Comparison of ENCODE assay signal across 12 cellular contexts in genomic region chr7:50264908-50265307, GRCh38. TPM values are rescaled to one million over a fixed set of nuclear protein-coding genes. Genes with fewer than 3 reads are reported as not detected.
DNase-seq lines count a peak whose midpoint lies in the region; ATAC-seq, FAIRE-seq and TF ChIP-seq lines count a peak whose summit lies in the region.
"Had no signal": no experiment of that assay in that cellular context is flagged by ENCODE, and none has a peak within 500 bp of the region (broad histone marks: within the 10 kb centered on the region; RNA-seq: fewer than 3 reads in every experiment).

No MANE protein-coding gene starts in this region.

- H4K20me1 ChIP-seq in HepG2 (ENCODE audit: insufficient read depth, low read length), result no peaks in the 10 kb centered on the region

- no peak overlapping the region for H3K4me3 ChIP-seq in HepG2 (replicated peaks in 1 of 3; ENCODE audit: insufficient read depth in 1 of 3, low read depth in 2 of 3, low read length in 3 of 3)

- ATAC-seq in stimulated activated naive CD8-positive, alpha-beta T cell treated with anti-CD3 and anti-CD28 coated beads, Interleukin-15, Interleukin-2, amounts not matched to agents 100 U/mL and 50 U/mL, for 24 hours, result peak; percentile 38
- no peak for ATAC-seq in HepG2

- CTCF ChIA-PET in activated naive CD4-positive, alpha-beta T cell treated with anti-CD3 and anti-CD28 coated beads, Interleukin-2, amount 10 ng/mL, durations not matched to agents 7 days and 5 days (lab: Charles Lee), result interaction anchor here (1.1 to 5.6 kb wide), 3 partner anchors 37 to 60 kb away, joined by 4 to 75 read pairs (median 4); no protein-coding TSS in a partner anchor
- CTCF ChIA-PET in HepG2 (lab: Yijun Ruan, JAX; ENCODE audit: low intra/inter-chr PET ratio, low total read pairs), result no interaction called here

- H3K27ac Mint-ChIP-seq in activated naive CD4-positive, alpha-beta T cell treated with anti-CD3 and anti-CD28 coated beads, Interleukin-2, amount 10 ng/mL, durations not matched to agents 7 days and 5 days, result peak overlapping the region; percentile 99
- H3K27ac Mint-ChIP-seq: endodermal cell had no signal

- peaks cover 8% of the 10 kb centered on the region for H3K36me3 Mint-ChIP-seq in activated naive CD4-positive, alpha-beta T cell treated with anti-CD3 and anti-CD28 coated beads, Interleukin-2, amount 10 ng/mL, durations not matched to agents 7 days and 5 days

- no peaks in the 10 kb centered on the region for H3K79me2 ChIP-seq in HepG2 (ENCODE audit: insufficient read depth, low read length)

- no peaks in the 10 kb centered on the region; a peak in 1 of 5 replicates for H3K27me3 ChIP-seq in HepG2 (ENCODE audit: control insufficient read depth in 1 of 2, insufficient read depth in 2 of 2, low read length in 2 of 2)

- TF ChIP-seq RAD21 in HepG2 (CRISPR knock-in tag; IDR thresholded peaks at IDR 0.05), result no peak

- H3K4me3 Mint-ChIP-seq in activated naive CD4-positive, alpha-beta T cell treated with anti-CD3 and anti-CD28 coated beads, Interleukin-2, amount 10 ng/mL, durations not matched to agents 7 days and 5 days, result peak overlapping the region; percentile 29
- H3K4me3 Mint-ChIP-seq: endodermal cell, neural crest cell had no signal

- intact Hi-C loops in HepG2 (cut with micrococcal nuclease; ENCODE audit: unreplicated experiment), result no loop called here

- H3K27ac ChIP-seq in HepG2 (ENCODE audit: extremely low read length, insufficient read depth, low read length) (no peak overlapping the region), caudate nucleus (ENCODE audit: low read depth, low read length) (no peak overlapping the region)

- no peaks in the 10 kb centered on the region for H3K36me3 ChIP-seq in HepG2 (replicated peaks in 1 of 2; ENCODE audit: control insufficient read depth in 1 of 2, insufficient read depth in 2 of 2, low read length in 2 of 2)

- H3K9ac ChIP-seq in HepG2 (ENCODE audit: insufficient read depth, low read depth, low read length), result no peak overlapping the region

- H3K9me3 Mint-ChIP-seq in activated naive CD4-positive, alpha-beta T cell treated with anti-CD3 and anti-CD28 coated beads, Interleukin-2, amount 10 ng/mL, durations not matched to agents 7 days and 5 days, result no peaks in the 10 kb centered on the region
- H3K9me3 Mint-ChIP-seq: endodermal cell, neural crest cell had no signal

- H3K4me2 ChIP-seq in HepG2 (ENCODE audit: low read depth, low read length), result no peak overlapping the region

- H3K4me1 Mint-ChIP-seq in activated naive CD4-positive, alpha-beta T cell treated with anti-CD3 and anti-CD28 coated beads, Interleukin-2, amount 10 ng/mL, durations not matched to agents 7 days and 5 days, result peaks cover 98% of the 10 kb centered on the region
- H3K4me1 Mint-ChIP-seq: endodermal cell, neural crest cell had no signal

- in situ Hi-C loops in HepG2 (cut with HindIII; ENCODE audit: extremely low pct_ligation_motif_present, low pct_unique_long_range_greater_than_20kb), result no loop called here

- WGBS in HepG2 (ENCODE audit: low lambda C conversion rate), result 2% methylated on average over 3 of the region's 3 CpGs

- no peaks in the 10 kb centered on the region for H3K9me3 ChIP-seq in HepG2 (ENCODE audit: low read length)

- DNase-seq in activated T-cell treated with anti-CD3 and anti-CD28 coated beads for 24 hours (ENCODE audit: low read depth), result peak; percentile 48
- DNase-seq in activated T-cell treated with anti-CD3 and anti-CD28 coated beads for 4 hours, result no peak
- DNase-seq in MV-4-11 (lab: John Stamatoyannopoulos, UW), result peak; percentile 28
- DNase-seq in activated naive CD4-positive, alpha-beta T cell treated with anti-CD3 and anti-CD28 coated beads, Interleukin-2, amount 10 ng/mL, durations not matched to agents 7 days and 5 days, result peak; percentile 51
- peak; percentile 48 for DNase-seq in stimulated activated naive CD8-positive, alpha-beta T cell treated with anti-CD3 and anti-CD28 coated beads, Interleukin-15, Interleukin-2, amounts not matched to agents 100 U/mL and 50 U/mL, for 24 hours
- no peak for DNase-seq in HepG2 (ENCODE audit: low spot score)
- no peak for DNase-seq in COLO829 (ENCODE audit: low spot score)
- DNase-seq in caudate nucleus (lab: John Stamatoyannopoulos, UW), result no peak
- DNase-seq: endodermal cell, NCI-H187, SHP77 had no signal

- no peak overlapping the region for H2AFZ ChIP-seq in HepG2 (ENCODE audit: low read length)

- BruUV-seq in HepG2 (replicated peaks; lab: Mats Ljungman, UMichigan), result no TSS peak

- H3K4me1 ChIP-seq in HepG2 (ENCODE audit: insufficient read depth, low read length), result no peaks in the 10 kb centered on the region

- FAIRE-seq in HepG2 (lab: Jason Lieb, UNC), result no peak

- TF ChIP-seq CTCF in HepG2 (CRISPR knock-in tag; IDR thresholded peaks at IDR 0.05), result no peak

- H3K27me3 Mint-ChIP-seq in activated naive CD4-positive, alpha-beta T cell treated with anti-CD3 and anti-CD28 coated beads, Interleukin-2, amount 10 ng/mL, durations not matched to agents 7 days and 5 days, result no peaks in the 10 kb centered on the region

- TF ChIP-seq POLR2A in HepG2 (IDR thresholded peaks at IDR 0.05; ENCODE audit: insufficient read depth in 1 of 2, low read depth in 2 of 2, low read length in 2 of 2), result no peak

- POLR2A ChIA-PET in HepG2 (lab: Yijun Ruan, JAX), result no interaction called here

- TF ChIP-seq EP300 in HepG2 (IDR thresholded peaks at IDR 0.05; ENCODE audit: low read depth in 2 of 2, low read length in 2 of 2), result no peak
- TF ChIP-seq EP300 in HepG2 (CRISPR knock-in tag; IDR thresholded peaks at IDR 0.05; ENCODE audit: borderline replicate concordance), result no peak

TF ChIP-seq in HepG2, 621 proteins besides CTCF, POLR2A, EP300 and RAD21 (continues in another document):
- TF ChIP-seq MEF2D (CRISPR knock-in tag; IDR thresholded peaks at IDR 0.05) (no peak), ZGPAT (CRISPR knock-in tag; IDR thresholded peaks at IDR 0.05) (no peak), SRF (IDR thresholded peaks at IDR 0.05; ENCODE audit: low read depth, low read length) (no peak), SP2 (CRISPR knock-in tag; IDR thresholded peaks at IDR 0.05) (no peak), RCOR2 (CRISPR knock-in tag; IDR thresholded peaks at IDR 0.05) (no peak), ZNF383 (CRISPR knock-in tag; IDR thresholded peaks at IDR 0.05; ENCODE audit: borderline replicate concordance) (no peak), POGK (CRISPR knock-in tag; conservative IDR thresholded peaks at IDR 0.05) (no peak)

RNA-seq across cellular contexts. Expression of gene IKZF1, which starts 39.6 kb away (rescaled TPM):
- total RNA-seq in HepG2 (2016; rRNA removed; fragmentation: Illumina TruSeq; extraction: Trizol), result not detected in 2 replicates
- not detected in 2 replicates for total RNA-seq in HepG2 (2016; cell fraction: cytosol; rRNA removed; fragmentation: Illumina TruSeq; extraction: Trizol; ENCODE audit: low read depth)
- total RNA-seq in HepG2 (2016; cell fraction: insoluble cytoplasmic fraction; rRNA removed; fragmentation: Illumina TruSeq; extraction: Trizol), result not detected in 2 replicates
- not detected in 2 replicates for total RNA-seq in HepG2 (2016; cell fraction: membrane; rRNA removed; fragmentation: Illumina TruSeq; extraction: Trizol)
- total RNA-seq in HepG2 (2016; cell fraction: nucleus; rRNA removed; fragmentation: Illumina TruSeq; extraction: Trizol), result not detected in 2 replicates
- not detected in 2 replicates for polyA plus RNA-seq in HepG2 (2011; rRNA removed)
- polyA plus RNA-seq in HepG2 (2011; cell fraction: cytosol; rRNA removed), result 0.01 TPM in 1 of 2 replicates, not detected in the other
- not detected in 2 replicates for polyA plus RNA-seq in HepG2 (2011; cell fraction: nucleus; rRNA removed)
- polyA plus RNA-seq in HepG2 (2012), result not detected in 2 replicates
- not detected in 2 replicates for polyA plus RNA-seq in HepG2 (2016; cell fraction: cytosol; fragmentation: Illumina TruSeq; extraction: Trizol; ENCODE audit: low read depth)
- polyA plus RNA-seq in HepG2 (2016; cell fraction: insoluble cytoplasmic fraction; fragmentation: Illumina TruSeq; extraction: Trizol; ENCODE audit: low read depth), result not detected in 2 replicates
- polyA plus RNA-seq in HepG2 (2016; cell fraction: membrane; fragmentation: Illumina TruSeq; extraction: Trizol; ENCODE audit: low read depth), result not detected in 2 replicates
- polyA plus RNA-seq in HepG2 (2016; cell fraction: nucleus; fragmentation: Illumina TruSeq; extraction: Trizol; ENCODE audit: insufficient read depth, low read depth), result not detected in 2 replicates
- polyA minus RNA-seq in HepG2 (2011; rRNA and poly(A)+ RNA removed; ENCODE audit: low replicate concordance), result 0.06 and 0.23 TPM in 2 replicates
- not detected in 2 replicates for polyA minus RNA-seq in HepG2 (2011; cell fraction: cytosol; rRNA and poly(A)+ RNA removed)
- not detected in 2 replicates for polyA minus RNA-seq in HepG2 (2011; cell fraction: nucleus; rRNA and poly(A)+ RNA removed)

Comparison
In these comparisons a context has a peak if more than half of its experiments do, and no peak if none do; other contexts are left out.
1. DNase-seq: peak in activated T-cell treated with anti-CD3 and anti-CD28 coated beads for 24 hours (single experiment), MV-4-11 (single experiment), activated naive CD4-positive, alpha-beta T cell treated with anti-CD3 and anti-CD28 coated beads, Interleukin-2, amount 10 ng/mL, durations not matched to agents 7 days and 5 days (single experiment) and stimulated activated naive CD8-positive, alpha-beta T cell treated with anti-CD3 and anti-CD28 coated beads, Interleukin-15, Interleukin-2, amounts not matched to agents 100 U/mL and 50 U/mL, for 24 hours (single experiment); none in activated T-cell treated with anti-CD3 and anti-CD28 coated beads for 4 hours (single experiment), HepG2 (single experiment), COLO829 (single experiment) and caudate nucleus (0 of 61).